Comparison of ENCODE assay signal across 13 cellular contexts in the genomic region with DNA sequence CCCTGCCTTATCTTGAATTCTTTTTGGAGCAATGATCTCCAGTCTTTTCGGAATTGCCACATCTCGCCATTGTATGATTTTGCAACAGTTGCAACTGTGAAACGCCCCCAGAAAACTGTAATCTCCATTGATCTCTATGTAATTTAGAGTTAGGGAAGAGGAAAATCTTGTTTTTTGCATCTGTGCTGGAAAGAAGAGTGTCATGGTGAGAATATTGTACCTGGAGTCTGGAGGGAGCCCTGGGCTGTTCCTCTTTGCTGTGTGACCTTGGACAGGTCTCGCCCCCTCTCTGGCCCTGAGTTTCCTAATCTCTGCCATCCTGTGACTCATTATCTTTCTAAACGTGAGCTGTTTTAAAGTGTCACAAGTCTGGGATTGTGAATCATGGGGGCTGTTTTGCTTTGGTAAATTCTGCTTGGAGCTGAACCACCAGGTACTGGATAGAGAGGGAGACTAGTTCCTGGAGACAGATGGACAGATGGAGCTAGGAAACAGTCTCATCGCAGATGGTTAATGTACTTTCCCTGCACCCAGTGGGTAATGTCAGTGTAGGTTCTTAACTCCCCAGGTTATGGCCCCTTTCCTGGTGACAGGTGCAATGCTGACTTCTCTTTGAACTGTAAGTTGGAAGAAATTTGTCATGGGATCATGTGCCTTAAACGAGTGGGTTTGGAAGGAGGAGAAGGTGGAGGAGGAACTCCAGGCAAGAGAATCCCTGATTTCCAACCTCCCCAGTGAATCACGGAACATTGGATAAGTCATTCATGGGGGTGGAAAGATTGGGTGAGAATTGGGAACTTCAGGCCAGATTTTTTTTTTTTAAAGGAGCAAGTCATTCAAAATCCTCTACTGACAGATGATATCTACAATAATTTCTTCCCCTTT. TPM values are rescaled to one million over a fixed set of nuclear protein-coding genes. Genes with fewer than 3 reads are reported as not detected.
DNase-seq lines count a peak whose midpoint lies in the region; ATAC-seq and TF ChIP-seq lines count a peak whose summit lies in the region.
"Had no signal": no experiment of that assay in that cellular context is flagged by ENCODE, and none has a peak within 500 bp of the region (broad histone marks: within the 10 kb centered on the region; RNA-seq: fewer than 3 reads in every experiment).

No MANE protein-coding gene starts in this region.

- H3K9me3 Mint-ChIP-seq in activated CD8-positive, alpha-beta T cell treated with anti-CD3 and anti-CD28 coated beads for 36 hours, result no peaks in the 10 kb centered on the region
- H3K9me3 Mint-ChIP-seq in activated CD8-positive, alpha-beta T cell treated with anti-CD3 and anti-CD28 coated beads, Interleukin-2, amount 10 ng/mL, durations not matched to agents 7 days and 5 days (ENCODE audit: insufficient read depth), result no peaks in the 10 kb centered on the region
- no peaks in the 10 kb centered on the region for H3K9me3 Mint-ChIP-seq in stimulated activated naive CD8-positive, alpha-beta T cell treated with anti-CD3 and anti-CD28 coated beads, Interleukin-15, amount 100 ng/mL, for 72 hours
- H3K9me3 Mint-ChIP-seq: H9, nephron had no signal

- POLR2A ChIA-PET in activated CD8-positive, alpha-beta T cell treated with anti-CD3 and anti-CD28 coated beads for 36 hours (lab: Charles Lee), result interaction anchor here (1.0 kb wide), 1 partner anchor 17 kb away, joined by 3 read pairs; no protein-coding TSS in a partner anchor
- POLR2A ChIA-PET in activated CD8-positive, alpha-beta T cell treated with anti-CD3 and anti-CD28 coated beads, Interleukin-2, amount 10 ng/mL, durations not matched to agents 7 days and 5 days (lab: Charles Lee), result no interaction called here
- POLR2A ChIA-PET in RWPE1 (lab: Yijun Ruan, JAX; ENCODE audit: low non-redundant PET) (no interaction called here), A673 (lab: Charles Lee; ENCODE audit: low non-redundant PET) (interaction anchor here (0.7 kb wide), 1 partner anchor 28 kb away, joined by 3 read pairs; no protein-coding TSS in a partner anchor)

- no peaks in the 10 kb centered on the region for H3K36me3 Mint-ChIP-seq in activated CD8-positive, alpha-beta T cell treated with anti-CD3 and anti-CD28 coated beads for 36 hours (ENCODE audit: low read depth)
- no peaks in the 10 kb centered on the region for H3K36me3 Mint-ChIP-seq in activated CD8-positive, alpha-beta T cell treated with anti-CD3 and anti-CD28 coated beads, Interleukin-2, amount 10 ng/mL, durations not matched to agents 7 days and 5 days (ENCODE audit: low read depth)

- H3K27ac Mint-ChIP-seq in activated CD8-positive, alpha-beta T cell treated with anti-CD3 and anti-CD28 coated beads for 36 hours, result no peak overlapping the region
- H3K27ac Mint-ChIP-seq in activated CD8-positive, alpha-beta T cell treated with anti-CD3 and anti-CD28 coated beads, Interleukin-2, amount 10 ng/mL, durations not matched to agents 7 days and 5 days, result no peak overlapping the region
- peak overlapping the region in 1 of 2 donors; percentile 22 for H3K27ac Mint-ChIP-seq in stimulated activated naive CD8-positive, alpha-beta T cell treated with anti-CD3 and anti-CD28 coated beads, Interleukin-15, amount 100 ng/mL, for 72 hours
- H3K27ac Mint-ChIP-seq: H9, nephron had no signal

- H3K27ac ChIP-seq in RWPE1, result peak overlapping the region; percentile 90
- peak overlapping the region in 3 of 4 donors; percentile 23 to 60 (median 56) for H3K27ac ChIP-seq in gastroesophageal sphincter
- no peak overlapping the region for H3K27ac ChIP-seq in A673 (ENCODE audit: low read depth, low read length, poor library complexity, severe bottlenecking)

- no TSS peak for BruUV-seq in A673 (replicated peaks; lab: Mats Ljungman, UMichigan)

- H3K4me1 ChIP-seq in gastroesophageal sphincter (peaks cover 0 to 52% (median 3%) of the 10 kb centered on the region in 3 donors), A673 (ENCODE audit: insufficient read depth, low read length, poor library complexity, severe bottlenecking) (no peaks in the 10 kb centered on the region)

- H3K4me1 Mint-ChIP-seq in activated CD8-positive, alpha-beta T cell treated with anti-CD3 and anti-CD28 coated beads for 36 hours (ENCODE audit: low read depth), result peaks cover 20% of the 10 kb centered on the region
- no peaks in the 10 kb centered on the region for H3K4me1 Mint-ChIP-seq in activated CD8-positive, alpha-beta T cell treated with anti-CD3 and anti-CD28 coated beads, Interleukin-2, amount 10 ng/mL, durations not matched to agents 7 days and 5 days (ENCODE audit: low read depth)
- H3K4me1 Mint-ChIP-seq in stimulated activated naive CD8-positive, alpha-beta T cell treated with anti-CD3 and anti-CD28 coated beads, Interleukin-15, amount 100 ng/mL, for 72 hours, result peaks cover 45% of the 10 kb centered on the region

- no peaks in the 10 kb centered on the region for H3K36me3 ChIP-seq in gastroesophageal sphincter
- no peaks in the 10 kb centered on the region for H3K36me3 ChIP-seq in A673 (ENCODE audit: insufficient read depth, low read length, poor library complexity, severe bottlenecking)

- H3K27me3 ChIP-seq in gastroesophageal sphincter (no peaks in the 10 kb centered on the region), A673 (replicated peaks; ENCODE audit: insufficient read depth, low read depth, low read length, poor library complexity) (no peaks in the 10 kb centered on the region)

- CTCF ChIA-PET in activated CD8-positive, alpha-beta T cell treated with anti-CD3 and anti-CD28 coated beads for 36 hours (lab: Charles Lee), result interaction anchor here (1.1 to 3.0 kb wide), 3 partner anchors 11 to 81 kb away, joined by 3 to 9 read pairs (median 4); no protein-coding TSS in a partner anchor
- CTCF ChIA-PET in activated CD8-positive, alpha-beta T cell treated with anti-CD3 and anti-CD28 coated beads, Interleukin-2, amount 10 ng/mL, durations not matched to agents 7 days and 5 days (lab: Charles Lee), result no interaction called here
- CTCF ChIA-PET in RWPE1 (lab: Yijun Ruan, JAX) (interaction anchor here (0.7 to 1.2 kb wide), 4 partner anchors 9 to 82 kb away, joined by 3 to 5 read pairs (median 4); no protein-coding TSS in a partner anchor), A673 (lab: Charles Lee) (interaction anchor here (0.6 kb wide), 1 partner anchor 317 kb away, joined by 3 read pairs; no protein-coding TSS in a partner anchor)

- no peak for TF ChIP-seq POLR2A in gastroesophageal sphincter (IDR thresholded peaks at IDR 0.05)
- no peak for TF ChIP-seq POLR2A in lower leg skin (IDR thresholded peaks at IDR 0.05)

- ATAC-seq in activated CD8-positive, alpha-beta T cell treated with anti-CD3 and anti-CD28 coated beads for 36 hours, result peak; percentile 47
- ATAC-seq in activated CD8-positive, alpha-beta T cell treated with anti-CD3 and anti-CD28 coated beads, Interleukin-2, amount 10 ng/mL, durations not matched to agents 7 days and 5 days, result no peak
- ATAC-seq in gastroesophageal sphincter (no peak), GM19351 (IDR thresholded peaks at IDR 0.05; ENCODE audit: unreplicated experiment) (no peak)
- ATAC-seq in stimulated activated naive CD8-positive, alpha-beta T cell treated with anti-CD3 and anti-CD28 coated beads, Interleukin-15, amount 100 ng/mL, for 72 hours, result peak; percentile 20

- intact Hi-C loops in activated CD8-positive, alpha-beta T cell treated with anti-CD3 and anti-CD28 coated beads for 36 hours (cut with micrococcal nuclease), result no loop called here
- intact Hi-C loops in lower leg skin (cut with DNase I; ENCODE audit: low total_unique reads), result no loop called here
- intact Hi-C loops in A673 (cut with micrococcal nuclease; ENCODE audit: unreplicated experiment), result no loop called here

- DNase-seq in activated CD8-positive, alpha-beta T cell treated with anti-CD3 and anti-CD28 coated beads for 36 hours, result peak; percentile 18
- no peak for DNase-seq in activated CD8-positive, alpha-beta T cell treated with anti-CD3 and anti-CD28 coated beads, Interleukin-2, amount 10 ng/mL, durations not matched to agents 7 days and 5 days
- peak; percentile 69 for DNase-seq in RWPE1 (ENCODE audit: low spot score)
- DNase-seq in stimulated activated naive CD8-positive, alpha-beta T cell treated with anti-CD3 and anti-CD28 coated beads, Interleukin-15, amount 100 ng/mL, for 72 hours, result no peak
- DNase-seq in lower leg skin (ENCODE audit: low spot score in 2 of 2), result no peak
- DNase-seq in A673 (ENCODE audit: low spot score), result no peak
- DNase-seq: cortex of kidney, GF-D8, H9, NCI-H1417 had no signal

- no peak for TF ChIP-seq EP300 in gastroesophageal sphincter (IDR thresholded peaks at IDR 0.05)

- H3K4me3 ChIP-seq in gastroesophageal sphincter, result no peak overlapping the region
- H3K4me3 ChIP-seq in lower leg skin (ENCODE audit: low read depth, poor library complexity, severe bottlenecking), result no peak overlapping the region
- H3K4me3 ChIP-seq in A673 (ENCODE audit: low read depth, low read length, poor library complexity, severe bottlenecking), result no peak overlapping the region

- TF ChIP-seq CTCF in activated CD8-positive, alpha-beta T cell treated with anti-CD3 and anti-CD28 coated beads for 36 hours (IDR thresholded peaks at IDR 0.05), result no peak
- TF ChIP-seq CTCF in RWPE1 (conservative IDR thresholded peaks at IDR 0.05; ENCODE audit: low read depth) (no peak), gastroesophageal sphincter (IDR thresholded peaks at IDR 0.05) (no peak), lower leg skin (IDR thresholded peaks at IDR 0.05) (no peak), A673 (conservative IDR thresholded peaks at IDR 0.05; ENCODE audit: low read depth, low read length) (no peak)

- WGBS in gastroesophageal sphincter (ENCODE audit: low coverage in 1 of 2), 2 donors, result 25 to 50% methylated on average over 4 to 6 of the region's 8 CpGs
- 54 to 56% methylated on average over 8 of the region's 8 CpGs for WGBS in lower leg skin, 2 donors

- H3K9me3 ChIP-seq in gastroesophageal sphincter (no peaks in the 10 kb centered on the region), A673 (ENCODE audit: low read depth, low read length, poor library complexity, severe bottlenecking) (no peaks in the 10 kb centered on the region)

- H3K4me3 Mint-ChIP-seq in activated CD8-positive, alpha-beta T cell treated with anti-CD3 and anti-CD28 coated beads for 36 hours, result no peak overlapping the region
- H3K4me3 Mint-ChIP-seq in activated CD8-positive, alpha-beta T cell treated with anti-CD3 and anti-CD28 coated beads, Interleukin-2, amount 10 ng/mL, durations not matched to agents 7 days and 5 days, result no peak overlapping the region
- H3K4me3 Mint-ChIP-seq in stimulated activated naive CD8-positive, alpha-beta T cell treated with anti-CD3 and anti-CD28 coated beads, Interleukin-15, amount 100 ng/mL, for 72 hours, result no peak overlapping the region
- H3K4me3 Mint-ChIP-seq: H9, nephron had no signal

- H3K27me3 Mint-ChIP-seq in activated CD8-positive, alpha-beta T cell treated with anti-CD3 and anti-CD28 coated beads for 36 hours, result no peaks in the 10 kb centered on the region
- H3K27me3 Mint-ChIP-seq in activated CD8-positive, alpha-beta T cell treated with anti-CD3 and anti-CD28 coated beads, Interleukin-2, amount 10 ng/mL, durations not matched to agents 7 days and 5 days (ENCODE audit: low read depth), result no peaks in the 10 kb centered on the region
- no peaks in the 10 kb centered on the region for H3K27me3 Mint-ChIP-seq in stimulated activated naive CD8-positive, alpha-beta T cell treated with anti-CD3 and anti-CD28 coated beads, Interleukin-15, amount 100 ng/mL, for 72 hours

RNA-seq across cellular contexts. Expression of gene PPARGC1B, which starts 19.6 kb away (rescaled TPM):
- 1 to 10 TPM; 6.8 to 7.1 TPM for total RNA-seq in activated CD8-positive, alpha-beta T cell treated with anti-CD3 and anti-CD28 coated beads for 36 hours
- 1 to 10 TPM; 9.4 to 9.6 TPM for total RNA-seq in activated CD8-positive, alpha-beta T cell treated with anti-CD3 and anti-CD28 coated beads, Interleukin-2, amount 10 ng/mL, durations not matched to agents 7 days and 5 days
- total RNA-seq in gastroesophageal sphincter (10 to 100 TPM in 2 of 4 donors, 1 to 10 TPM in 2; 5.1 to 15.3 (median 9.6) TPM), lower leg skin (10 to 100 TPM in 1 of 4 donors, 1 to 10 TPM in 3; 6.7 to 12.5 (median 9.5) TPM), A673 (2021) (18.8 and 19.3 TPM in 2 replicates)

Comparison
In these comparisons a context has a peak if more than half of its experiments do, and no peak if none do; other contexts are left out.
1. ATAC-seq: peak in activated CD8-positive, alpha-beta T cell treated with anti-CD3 and anti-CD28 coated beads for 36 hours (single experiment) and stimulated activated naive CD8-positive, alpha-beta T cell treated with anti-CD3 and anti-CD28 coated beads, Interleukin-15, amount 100 ng/mL, for 72 hours (single experiment); none in activated CD8-positive, alpha-beta T cell treated with anti-CD3 and anti-CD28 coated beads, Interleukin-2, amount 10 ng/mL, durations not matched to agents 7 days and 5 days (single experiment), gastroesophageal sphincter (single experiment) and GM19351 (single experiment).
2. DNase-seq: peak in activated CD8-positive, alpha-beta T cell treated with anti-CD3 and anti-CD28 coated beads for 36 hours (single experiment) and RWPE1 (single experiment); none in activated CD8-positive, alpha-beta T cell treated with anti-CD3 and anti-CD28 coated beads, Interleukin-2, amount 10 ng/mL, durations not matched to agents 7 days and 5 days (single experiment), stimulated activated naive CD8-positive, alpha-beta T cell treated with anti-CD3 and anti-CD28 coated beads, Interleukin-15, amount 100 ng/mL, for 72 hours (0 of 2), lower leg skin (0 of 2) and A673 (single experiment).
3. POLR2A ChIA-PET loops: an anchor here in activated CD8-positive, alpha-beta T cell treated with anti-CD3 and anti-CD28 coated beads for 36 hours (1.0 kb wide) and A673 (0.7 kb wide); none called in activated CD8-positive, alpha-beta T cell treated with anti-CD3 and anti-CD28 coated beads, Interleukin-2, amount 10 ng/mL, durations not matched to agents 7 days and 5 days and RWPE1.